In genomic region chr6:43268782-43269272, GRCh38 we compare ENCODE assay signal across 12 cellular contexts. TPM values are rescaled to one million over a fixed set of nuclear protein-coding genes. Genes with fewer than 3 reads are reported as not detected.
DNase-seq lines count a peak whose midpoint lies in the region; ATAC-seq, FAIRE-seq and TF ChIP-seq lines count a peak whose summit lies in the region.
"Had no signal": no experiment of that assay in that cellular context is flagged by ENCODE, and none has a peak within 500 bp of the region (broad histone marks: within the 10 kb centered on the region; RNA-seq: fewer than 3 reads in every experiment).

No MANE protein-coding gene starts in this region.

- peak overlapping the region in 1 of 3 donors; percentile 23 for H3K27ac Mint-ChIP-seq in IgD-negative memory B cell
- peak overlapping the region in 3 of 9 donors; percentile 21 to 41 (median 40) for H3K27ac Mint-ChIP-seq in naive thymus-derived CD4-positive, alpha-beta T cell

- no peaks in the 10 kb centered on the region for H3K9me3 ChIP-seq in A549
- H3K9me3 ChIP-seq in naive thymus-derived CD4-positive, alpha-beta T cell (ENCODE audit: control insufficient read depth in 2 of 3, low read length in 3 of 3), result no peaks in the 10 kb centered on the region

- intact Hi-C loops in naive thymus-derived CD4-positive, alpha-beta T cell (cut with micrococcal nuclease), result loop anchor here (1.0 to 10.0 kb wide), 2 partner anchors 22 to 66 kb away; no protein-coding TSS in a partner anchor

- peaks cover 23% of the 10 kb centered on the region for H3K27me3 Mint-ChIP-seq in IgD-negative memory B cell
- peaks cover 0 to 56% (median 4%) of the 10 kb centered on the region in 5 donors for H3K27me3 Mint-ChIP-seq in naive thymus-derived CD4-positive, alpha-beta T cell

- H3K4me1 ChIP-seq in A549, result peaks cover 30% of the 10 kb centered on the region
- no peaks in the 10 kb centered on the region for H3K4me1 ChIP-seq in naive thymus-derived CD4-positive, alpha-beta T cell (ENCODE audit: control insufficient read depth in 2 of 2, insufficient read depth in 2 of 2, low read length in 2 of 2)
- no peaks in the 10 kb centered on the region for H3K4me1 ChIP-seq in foreskin keratinocyte

- no peak for TF ChIP-seq POLR2A in A549 (IDR thresholded peaks at IDR 0.05; ENCODE audit: low read length)

- H3K27ac ChIP-seq in A549 (peak overlapping the region in 1 of 2 experiments; percentile 24; a peak in 1 of 6 replicates), cingulate gyrus (ENCODE audit: low read depth, low read length) (peak overlapping the region; percentile 89), foreskin keratinocyte (no peak overlapping the region)
- no peak overlapping the region for H3K27ac ChIP-seq in naive thymus-derived CD4-positive, alpha-beta T cell (ENCODE audit: low read depth, low read length)

- H3K4me1 Mint-ChIP-seq in IgD-negative memory B cell, result peaks cover 0 to 27% (median 23%) of the 10 kb centered on the region in 3 donors
- H3K4me1 Mint-ChIP-seq in naive thymus-derived CD4-positive, alpha-beta T cell, result peaks cover 0 to 17% (median 6%) of the 10 kb centered on the region in 7 donors

- H3K4me3 ChIP-seq in A549, result no peak overlapping the region
- peak overlapping the region; percentile 50 for H3K4me3 ChIP-seq in naive thymus-derived CD4-positive, alpha-beta T cell (ENCODE audit: low read length)

- ATAC-seq in A549, result no peak
- no peak for ATAC-seq in naive thymus-derived CD4-positive, alpha-beta T cell
- ATAC-seq in HG02884 (IDR thresholded peaks at IDR 0.05; ENCODE audit: unreplicated experiment), result no peak
- no peak for ATAC-seq in foreskin keratinocyte
- ATAC-seq in HG03457 (IDR thresholded peaks at IDR 0.05; ENCODE audit: unreplicated experiment), result no peak

- FAIRE-seq in A549 (lab: Jason Lieb, UNC), result no peak

- no peak for TF ChIP-seq RAD21 in A549 (conservative IDR thresholded peaks at IDR 0.05 in 1 of 2, IDR thresholded peaks at IDR 0.05 in 1 of 2)

- H3K4me3 Mint-ChIP-seq in IgD-negative memory B cell, result peak overlapping the region in 3 of 4 donors; percentile 67 to 91 (median 84)
- H3K4me3 Mint-ChIP-seq in naive thymus-derived CD4-positive, alpha-beta T cell, result peak overlapping the region; percentile 60 to 84 (median 78)

- TF ChIP-seq CTCF in A549 (IDR thresholded peaks at IDR 0.05) (no peak), foreskin keratinocyte (conservative IDR thresholded peaks at IDR 0.05) (no peak)

- no peaks in the 10 kb centered on the region for H3K9me3 Mint-ChIP-seq in IgD-negative memory B cell
- H3K9me3 Mint-ChIP-seq in naive thymus-derived CD4-positive, alpha-beta T cell, result no peaks in the 10 kb centered on the region

- no peaks in the 10 kb centered on the region for H3K36me3 Mint-ChIP-seq in IgD-negative memory B cell
- no peaks in the 10 kb centered on the region for H3K36me3 Mint-ChIP-seq in naive thymus-derived CD4-positive, alpha-beta T cell

- no peak for TF ChIP-seq EP300 in A549 (IDR thresholded peaks at IDR 0.05)

- CTCF ChIA-PET in A549 (lab: Yijun Ruan, JAX), result interaction anchor here (1.0 to 3.0 kb wide), 5 partner anchors 18 to 226 kb away, joined by 3 to 14 read pairs (median 6); partner anchors contain the start of genes CRIP3 and DNPH1
- CTCF ChIA-PET in naive thymus-derived CD4-positive, alpha-beta T cell (lab: Charles Lee), result interaction anchor here (1.3 kb wide), 3 partner anchors 39 to 239 kb away, joined by 4 to 5 read pairs (median 4); partner anchors contain the start of gene ZNF318

- no peak for DNase-seq in A549 (ENCODE audit: low read depth in 1 of 2, low spot score in 1 of 2)
- DNase-seq in naive thymus-derived CD4-positive, alpha-beta T cell, result no peak
- no peak for DNase-seq in COLO668 (lab: John Stamatoyannopoulos, UW; ENCODE audit: unreplicated experiment)
- DNase-seq in foreskin keratinocyte, result no peak
- DNase-seq: NCI-H1694 had no signal

- peak overlapping the region; percentile 68; the same call in 1 of the 3 replicates for H3K4me2 ChIP-seq in A549

- POLR2A ChIA-PET in A549 (lab: Yijun Ruan, JAX), result no interaction called here
- POLR2A ChIA-PET in naive thymus-derived CD4-positive, alpha-beta T cell (lab: Charles Lee), result interaction anchor here (0.5 to 1.0 kb wide), 2 partner anchors 101 to 272 kb away, joined by 3 to 4 read pairs; partner anchors contain the start of gene ZNF318

- no peaks in the 10 kb centered on the region for H3K27me3 ChIP-seq in naive thymus-derived CD4-positive, alpha-beta T cell (ENCODE audit: control insufficient read depth in 2 of 2, insufficient read depth in 2 of 2, low read length in 2 of 2)
- peaks cover 67% of the 10 kb centered on the region for H3K27me3 ChIP-seq in foreskin keratinocyte

- H3K36me3 ChIP-seq in naive thymus-derived CD4-positive, alpha-beta T cell (ENCODE audit: control insufficient read depth in 2 of 3, insufficient read depth in 3 of 3, low read length in 3 of 3), result no peaks in the 10 kb centered on the region

- 86% methylated on average over 4 of the region's 10 CpGs for WGBS in A549 (ENCODE audit: missing lambda C conversion rate)

TF ChIP-seq in A549, 52 proteins besides CTCF, POLR2A, EP300 and RAD21 (continues in another document):
- no peak for TF ChIP-seq BHLHE40 (IDR thresholded peaks at IDR 0.05; ENCODE audit: low read depth, low read length)
- no peak for TF ChIP-seq GATA3 (IDR thresholded peaks at IDR 0.05; ENCODE audit: borderline replicate concordance)
- TF ChIP-seq ESRRA (IDR thresholded peaks at IDR 0.05; ENCODE audit: borderline replicate concordance, low read length), result no peak
- TF ChIP-seq KDM1A (IDR thresholded peaks at IDR 0.05; ENCODE audit: low read depth), result no peak
- TF ChIP-seq, protein P1, sequence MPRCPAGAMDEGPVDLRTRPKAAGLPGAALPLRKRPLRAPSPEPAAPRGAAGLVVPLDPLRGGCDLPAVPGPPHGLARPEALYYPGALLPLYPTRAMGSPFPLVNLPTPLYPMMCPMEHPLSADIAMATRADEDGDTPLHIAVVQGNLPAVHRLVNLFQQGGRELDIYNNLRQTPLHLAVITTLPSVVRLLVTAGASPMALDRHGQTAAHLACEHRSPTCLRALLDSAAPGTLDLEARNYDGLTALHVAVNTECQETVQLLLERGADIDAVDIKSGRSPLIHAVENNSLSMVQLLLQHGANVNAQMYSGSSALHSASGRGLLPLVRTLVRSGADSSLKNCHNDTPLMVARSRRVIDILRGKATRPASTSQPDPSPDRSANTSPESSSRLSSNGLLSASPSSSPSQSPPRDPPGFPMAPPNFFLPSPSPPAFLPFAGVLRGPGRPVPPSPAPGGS (IDR thresholded peaks at IDR 0.05), result no peak
- TF ChIP-seq, protein P2, sequence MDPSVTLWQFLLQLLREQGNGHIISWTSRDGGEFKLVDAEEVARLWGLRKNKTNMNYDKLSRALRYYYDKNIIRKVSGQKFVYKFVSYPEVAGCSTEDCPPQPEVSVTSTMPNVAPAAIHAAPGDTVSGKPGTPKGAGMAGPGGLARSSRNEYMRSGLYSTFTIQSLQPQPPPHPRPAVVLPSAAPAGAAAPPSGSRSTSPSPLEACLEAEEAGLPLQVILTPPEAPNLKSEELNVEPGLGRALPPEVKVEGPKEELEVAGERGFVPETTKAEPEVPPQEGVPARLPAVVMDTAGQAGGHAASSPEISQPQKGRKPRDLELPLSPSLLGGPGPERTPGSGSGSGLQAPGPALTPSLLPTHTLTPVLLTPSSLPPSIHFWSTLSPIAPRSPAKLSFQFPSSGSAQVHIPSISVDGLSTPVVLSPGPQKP (IDR thresholded peaks at IDR 0.05; ENCODE audit: low read depth, low read length), result no peak

RNA-seq across cellular contexts. Expression of gene TTBK1, which starts 25.5 kb away (rescaled TPM):
- polyA plus RNA-seq in A549 (2011; rRNA removed) (0.03 TPM in 1 of 2 replicates, not detected in the other), A549 (2017; fragmentation: RNase III; extraction: RNeasy Plus Mini Kit Qiagen cat#74134 plus additional on column Dnase treatment) (0.04 to 0.05 TPM (median 0.04 TPM) in 3 replicates), IgD-negative memory B cell (0.04 TPM), foreskin keratinocyte (0.02 and 0.06 TPM in 2 replicates)
- 0.04 and 0.05 TPM in 2 replicates for polyA plus RNA-seq in A549 (2012; cell fraction: cytosol; rRNA removed)
- polyA plus RNA-seq in A549 (2012; cell fraction: nucleus; rRNA removed), result 0.09 and 0.10 TPM in 2 replicates
- polyA minus RNA-seq in A549 (2011; rRNA and poly(A)+ RNA removed), result 0.04 and 0.10 TPM in 2 replicates
- under 1 TPM in 2 of 5 experiments, not detected in 3; 0.05 to 0.29 TPM for total RNA-seq in naive thymus-derived CD4-positive, alpha-beta T cell
- polyA plus RNA-seq in naive thymus-derived CD4-positive, alpha-beta T cell, result not detected
- 0.03 and 0.04 TPM in 2 replicates for total RNA-seq in foreskin keratinocyte
- total RNA-seq: dermis microvascular lymphatic vessel endothelial cell, subcutaneous adipose tissue had no signal

RNA-seq across cellular contexts. Expression of gene SLC22A7, which starts 29.2 kb away (rescaled TPM):
- not detected in 2 replicates for polyA plus RNA-seq in A549 (2011; rRNA removed)
- not detected in 2 replicates for polyA plus RNA-seq in A549 (2012; cell fraction: cytosol; rRNA removed)
- not detected in 2 replicates for polyA plus RNA-seq in A549 (2012; cell fraction: nucleus; rRNA removed)
- polyA plus RNA-seq in A549 (2017; fragmentation: RNase III; extraction: RNeasy Plus Mini Kit Qiagen cat#74134 plus additional on column Dnase treatment), result not detected in 3 replicates
- not detected in 2 replicates for polyA minus RNA-seq in A549 (2011; rRNA and poly(A)+ RNA removed)
- polyA plus RNA-seq in IgD-negative memory B cell, result not detected
- not detected for total RNA-seq in naive thymus-derived CD4-positive, alpha-beta T cell
- polyA plus RNA-seq in naive thymus-derived CD4-positive, alpha-beta T cell, result not detected
- total RNA-seq in foreskin keratinocyte, result not detected in 2 replicates
- not detected in 2 replicates for polyA plus RNA-seq in foreskin keratinocyte
- total RNA-seq: activated CD8-positive, alpha-beta memory T cell treated with anti-CD3 and anti-CD28 coated beads for 36 hours; dermis microvascular lymphatic vessel endothelial cell; subcutaneous adipose tissue had no signal

RNA-seq across cellular contexts. Expression of gene DNPH1, which starts 39.5 kb away (rescaled TPM):
- polyA plus RNA-seq in A549 (2011; rRNA removed) (51.4 and 63.2 TPM in 2 replicates), A549 (2017; fragmentation: RNase III; extraction: RNeasy Plus Mini Kit Qiagen cat#74134 plus additional on column Dnase treatment) (77.5 to 82.0 TPM (median 80.2 TPM) in 3 replicates), IgD-negative memory B cell (125 TPM), foreskin keratinocyte (147 and 170 TPM in 2 replicates)
- 217 and 240 TPM in 2 replicates for polyA plus RNA-seq in A549 (2012; cell fraction: cytosol; rRNA removed)
- 158 TPM in 2 replicates for polyA plus RNA-seq in A549 (2012; cell fraction: nucleus; rRNA removed)
- polyA minus RNA-seq in A549 (2011; rRNA and poly(A)+ RNA removed), result 13.6 and 14.4 TPM in 2 replicates
- total RNA-seq in naive thymus-derived CD4-positive, alpha-beta T cell, result 10 to 100 TPM; 25.4 to 65.7 (median 33.9) TPM
- polyA plus RNA-seq in naive thymus-derived CD4-positive, alpha-beta T cell, result 100 to 1,000 TPM; 119 to 141 TPM
- 82.3 and 89.4 TPM in 2 replicates for total RNA-seq in foreskin keratinocyte

RNA-seq across cellular contexts. Expression of gene CRIP3, which starts 39.8 kb away (rescaled TPM):
- polyA plus RNA-seq in A549 (2011; rRNA removed), result 1.3 and 2.6 TPM in 2 replicates
- polyA plus RNA-seq in A549 (2012; cell fraction: cytosol; rRNA removed), result 0.70 and 0.74 TPM in 2 replicates
- polyA plus RNA-seq in A549 (2012; cell fraction: nucleus; rRNA removed), result 1.8 and 2.4 TPM in 2 replicates
- 2.1 to 2.8 TPM (median 2.4 TPM) in 3 replicates for polyA plus RNA-seq in A549 (2017; fragmentation: RNase III; extraction: RNeasy Plus Mini Kit Qiagen cat#74134 plus additional on column Dnase treatment)
- 1.8 and 2.9 TPM in 2 replicates for polyA minus RNA-seq in A549 (2011; rRNA and poly(A)+ RNA removed)
- polyA plus RNA-seq in IgD-negative memory B cell, result 2.9 TPM
- total RNA-seq in naive thymus-derived CD4-positive, alpha-beta T cell, result 1 to 10 TPM in 4 of 5 experiments, not detected in 1; 2.1 to 7.4 (median 4.8) TPM
- polyA plus RNA-seq in naive thymus-derived CD4-positive, alpha-beta T cell, result not detected
- total RNA-seq in foreskin keratinocyte, result 0.25 TPM in 1 of 2 replicates, not detected in the other
- 0.25 and 0.37 TPM in 2 replicates for polyA plus RNA-seq in foreskin keratinocyte
- total RNA-seq: dermis microvascular lymphatic vessel endothelial cell had no signal
